Comparison of ENCODE assay signal across 8 cellular contexts in the genomic region with DNA sequence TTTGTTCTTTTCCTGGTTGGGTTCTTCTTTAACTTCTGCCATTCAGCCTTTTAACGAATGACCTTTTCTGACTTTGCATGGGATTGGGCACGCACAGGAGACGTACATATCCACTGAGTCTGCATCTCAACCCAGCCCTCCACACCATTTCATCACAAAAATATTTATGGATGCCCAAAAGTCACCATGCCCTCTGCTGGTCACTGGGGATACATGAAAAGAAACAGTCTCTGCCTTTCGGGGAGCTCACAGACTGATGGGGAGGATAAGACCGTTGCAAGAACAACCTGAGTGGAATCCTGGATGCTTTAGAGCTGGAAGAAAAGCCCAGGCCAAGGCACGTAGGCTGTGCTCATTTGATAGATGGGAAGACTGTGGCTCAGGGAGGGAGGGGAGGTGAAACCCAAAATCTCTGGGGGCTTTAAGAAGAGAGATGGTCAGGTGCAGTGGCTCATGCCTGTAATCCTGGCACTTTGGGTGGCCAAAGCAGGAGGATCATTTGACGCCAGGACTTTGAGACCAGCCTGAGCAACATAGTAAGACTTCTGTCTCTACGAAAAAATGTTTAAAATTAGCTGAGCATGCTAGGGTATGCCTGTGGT. TPM values are rescaled to one million over a fixed set of nuclear protein-coding genes. Genes with fewer than 3 reads are reported as not detected.
DNase-seq lines count a peak whose midpoint lies in the region; ATAC-seq and TF ChIP-seq lines count a peak whose summit lies in the region.

No MANE protein-coding gene starts in this region.

- H3K4me3 ChIP-seq in BE2C (ENCODE audit: low read depth, low read length): no peak overlapping the region

- TF ChIP-seq CTCF in BE2C (IDR thresholded peaks at IDR 0.05; ENCODE audit: low read depth, low read length) (peak; percentile 79), GM13977 (IDR thresholded peaks at IDR 0.05; ENCODE audit: extremely low read depth, insufficient read depth, missing control alignments) (peak; percentile 58), type B pancreatic cell (conservative IDR thresholded peaks at IDR 0.05) (peak; percentile 77)

- H3K4me1 Mint-ChIP-seq in type B pancreatic cell (ENCODE audit: unreplicated experiment): no peaks in the 10 kb centered on the region

- H3K9me3 Mint-ChIP-seq in type B pancreatic cell: no peaks in the 10 kb centered on the region

- H3K4me3 Mint-ChIP-seq in type B pancreatic cell: no peak overlapping the region

- peak; percentile 81 for ATAC-seq in left lobe of liver
- ATAC-seq in GM21717 (IDR thresholded peaks at IDR 0.05; ENCODE audit: unreplicated experiment): no peak

- in situ Hi-C loops in GM13977 (cut with MboI; ENCODE audit: low pct_unique_long_range_greater_than_20kb, low sequenced_read_pairs, unreplicated experiment) (no loop called here), T47D (cut with HindIII; ENCODE audit: low pct_unique_long_range_greater_than_20kb, low sequenced_read_pairs) (no loop called here)

- H3K9me3 ChIP-seq in BE2C: no peaks in the 10 kb centered on the region

- no peaks in the 10 kb centered on the region for H3K36me3 Mint-ChIP-seq in type B pancreatic cell

- peaks cover 56% of the 10 kb centered on the region for H3K27me3 Mint-ChIP-seq in type B pancreatic cell

- H3K4me1 ChIP-seq in BE2C: no peaks in the 10 kb centered on the region

- peak; percentile 48 for DNase-seq in BE2C
- peak; percentile 63 for DNase-seq in GM13977 (ENCODE audit: low spot score)
- DNase-seq in NOMO-1 treated with dmso at 0.1 percent for 144 hours (lab: John Stamatoyannopoulos, UW; ENCODE audit: unreplicated experiment): peak; percentile 31
- peak; percentile 57 to 70 for DNase-seq in T47D (ENCODE audit: low read depth in 1 of 2, low spot score in 1 of 2)
- DNase-seq in left lobe of liver (ENCODE audit: low spot score): no peak
- no peak for DNase-seq in type B pancreatic cell (ENCODE audit: extremely low spot score, unreplicated experiment)
- no peak for DNase-seq in cortex of kidney (lab: John Stamatoyannopoulos, UW)

- no peaks in the 10 kb centered on the region for H3K36me3 ChIP-seq in BE2C

- H3K27ac Mint-ChIP-seq in type B pancreatic cell: no peak overlapping the region

- H3K27me3 ChIP-seq in BE2C: no peaks in the 10 kb centered on the region; the same call in 1 of the 2 replicates

RNA-seq across cellular contexts. Expression of a gene that starts 7.9 kb away (rescaled TPM):
- 30.8 TPM for polyA plus RNA-seq in BE2C (2012; ENCODE audit: insufficient read depth, insufficient read length, low read depth)
- 3,908 TPM for total RNA-seq in left lobe of liver
- total RNA-seq in type B pancreatic cell (ENCODE audit: low replicate concordance): 18.2 and 21.4 TPM in 2 replicates

RNA-seq across cellular contexts. Expression of a gene that starts 11.2 kb away (rescaled TPM):
- not detected for polyA plus RNA-seq in BE2C (2012; ENCODE audit: insufficient read depth, insufficient read length, low read depth)
- total RNA-seq in left lobe of liver (not detected), type B pancreatic cell (ENCODE audit: low replicate concordance) (not detected in 2 replicates)

RNA-seq across cellular contexts. Expression of a gene that starts 25.1 kb away (rescaled TPM):
- not detected for polyA plus RNA-seq in BE2C (2012; ENCODE audit: insufficient read depth, insufficient read length, low read depth)
- total RNA-seq in left lobe of liver (1,576 TPM), type B pancreatic cell (ENCODE audit: low replicate concordance) (7.8 and 12.5 TPM in 2 replicates)

RNA-seq across cellular contexts. Expression of a gene that starts 32.0 kb away (rescaled TPM):
- polyA plus RNA-seq in BE2C (2012; ENCODE audit: insufficient read depth, insufficient read length, low read depth): not detected
- total RNA-seq in left lobe of liver (546 TPM), type B pancreatic cell (ENCODE audit: low replicate concordance) (not detected in 2 replicates)

RNA-seq across cellular contexts. Expression of a gene that starts 35.6 kb away (rescaled TPM):
- not detected for polyA plus RNA-seq in BE2C (2012; ENCODE audit: insufficient read depth, insufficient read length, low read depth)
- total RNA-seq in left lobe of liver (not detected), type B pancreatic cell (ENCODE audit: low replicate concordance) (not detected in 2 replicates)

Comparison
In these comparisons a context has a peak if more than half of its experiments do, and no peak if none do; other contexts are left out.
1. DNase-seq: peak in BE2C (single experiment), GM13977 (single experiment), NOMO-1 treated with dmso at 0.1 percent for 144 hours (single experiment) and T47D (2 of 2); none in left lobe of liver (single experiment), type B pancreatic cell (single experiment) and cortex of kidney (single experiment).
2. RNA of a gene that starts 7.9 kb away (total RNA-seq): 3,908 TPM in left lobe of liver (single experiment); 18.2 to 21.4 TPM in type B pancreatic cell; every median in the first group is over 100 times any median in the second.
3. RNA of a gene that starts 25.1 kb away (total RNA-seq): 1,576 TPM in left lobe of liver (single experiment); 7.8 to 12.5 TPM in type B pancreatic cell; every median in the first group is over 100 times any median in the second.
4. Peak in every context shown above with its lines, with median percentiles within 50 percentile points of each other: CTCF ChIP-seq.